In genomic region chr3:27653803-27654558, GRCh38 we compare ENCODE assay signal across 23 cellular contexts.
"Had no signal": no experiment of that assay in that cellular context is flagged by ENCODE, and none has a peak within 500 bp of the region (broad histone marks: within the 10 kb centered on the region; RNA-seq: fewer than 3 reads in every experiment).

No MANE protein-coding gene starts in this region.

- DNase-seq: activated CD4-positive, alpha-beta T cell treated with anti-CD3 and anti-CD28 coated beads for 4 hours; activated CD8-positive, alpha-beta memory T cell treated with anti-CD3 and anti-CD28 coated beads, Interleukin-2, amount 50 U/mL, for 4 hours; activated CD8-positive, alpha-beta T cell treated with anti-CD3 and anti-CD28 coated beads for 36 hours; body of pancreas; central memory CD4-positive, alpha-beta T cell; NCI-H1092 treated with DMSO at 0.1 percent for 48 hours; NCI-H1436; NCI-H1694 treated with DMSO at 0.1 percent for 48 hours; NCI-H2029 treated with DMSO at 0.1 percent for 48 hours; NCI-H345; NCI-H510A; NCI-H526 treated with DMSO at 0.1 percent for 48 hours; NCI-H82; OCI-M1; RPMI8226; T-cell had no signal

- H3K27me3 ChIP-seq: ascending aorta, body of pancreas had no signal

- H3K4me3 ChIP-seq: ascending aorta, body of pancreas, SK-N-MC had no signal

- H3K36me3 ChIP-seq: ascending aorta had no signal

- H3K4me3 Mint-ChIP-seq: activated CD8-positive, alpha-beta T cell treated with anti-CD3 and anti-CD28 coated beads for 36 hours; activated naive CD4-positive, alpha-beta T cell treated with anti-CD3 and anti-CD28 coated beads, Interleukin-2, amount 50 U/mL, for 24 hours; T-cell had no signal

- ATAC-seq: activated CD4-positive, CD25-positive, alpha-beta regulatory T cell treated with anti-CD3 and anti-CD28 coated beads, Interleukin-2, amount 50 U/mL, for 24 hours; activated CD8-positive, alpha-beta T cell treated with anti-CD3 and anti-CD28 coated beads for 36 hours; body of pancreas; Panc1; Right ventricle myocardium inferior; T-cell had no signal

- H3K36me3 Mint-ChIP-seq: activated naive CD4-positive, alpha-beta T cell treated with anti-CD3 and anti-CD28 coated beads, Interleukin-2, amount 50 U/mL, for 24 hours; T-cell had no signal

- H3K4me1 ChIP-seq: ascending aorta, body of pancreas had no signal

- H3K9me3 Mint-ChIP-seq: activated CD8-positive, alpha-beta T cell treated with anti-CD3 and anti-CD28 coated beads for 36 hours; activated naive CD4-positive, alpha-beta T cell treated with anti-CD3 and anti-CD28 coated beads, Interleukin-2, amount 50 U/mL, for 24 hours; T-cell had no signal

- H3K9me3 ChIP-seq: ascending aorta, body of pancreas had no signal

- H3K27ac ChIP-seq: ascending aorta, body of pancreas, SK-N-MC, VCaP had no signal

- H3K4me1 Mint-ChIP-seq: activated naive CD4-positive, alpha-beta T cell treated with anti-CD3 and anti-CD28 coated beads, Interleukin-2, amount 50 U/mL, for 24 hours had no signal

- H3K27ac Mint-ChIP-seq: activated CD8-positive, alpha-beta T cell treated with anti-CD3 and anti-CD28 coated beads for 36 hours; activated naive CD4-positive, alpha-beta T cell treated with anti-CD3 and anti-CD28 coated beads, Interleukin-2, amount 50 U/mL, for 24 hours had no signal
